11 cellular contexts compared by ENCODE assay signal in genomic region chr22:50733521-50734342, GRCh38. TPM values are rescaled to one million over a fixed set of nuclear protein-coding genes. Genes with fewer than 3 reads are reported as not detected.
DNase-seq lines count a peak whose midpoint lies in the region; ATAC-seq and TF ChIP-seq lines count a peak whose summit lies in the region.
"Had no signal": no experiment of that assay in that cellular context is flagged by ENCODE, and none has a peak within 500 bp of the region (broad histone marks: within the 10 kb centered on the region; RNA-seq: fewer than 3 reads in every experiment).

No MANE protein-coding gene starts in this region.

- H3K36me3 Mint-ChIP-seq in nephron progenitor cell (ENCODE audit: low read depth): peaks cover 4% of the 10 kb centered on the region
- H3K36me3 Mint-ChIP-seq: activated naive CD8-positive, alpha-beta T cell; stimulated activated effector memory CD8-positive, alpha-beta T cell treated with anti-CD3 and anti-CD28 coated beads, Interleukin-12 subunit alpha, Interleukin-12 subunit beta, amount 100 ng/mL, for 72 hours had no signal

- TF ChIP-seq CTCF in Peyer's patch (IDR thresholded peaks at IDR 0.05) (no peak), nephron progenitor cell (IDR thresholded peaks at IDR 0.05) (no peak)

- no peak overlapping the region for H3K4me3 ChIP-seq in Peyer's patch

- H3K9me3 Mint-ChIP-seq in nephron progenitor cell: no peaks in the 10 kb centered on the region
- H3K9me3 Mint-ChIP-seq: stimulated activated effector memory CD8-positive, alpha-beta T cell treated with anti-CD3 and anti-CD28 coated beads, Interleukin-12 subunit alpha, Interleukin-12 subunit beta, amount 100 ng/mL, for 72 hours had no signal

- ATAC-seq in HG02642 (IDR thresholded peaks at IDR 0.05; ENCODE audit: poor library complexity, unreplicated experiment) (no peak), HG02840 (IDR thresholded peaks at IDR 0.05; ENCODE audit: low FRiP score, unreplicated experiment) (no peak)
- ATAC-seq: stimulated activated effector memory CD8-positive, alpha-beta T cell treated with anti-CD3 and anti-CD28 coated beads, Interleukin-12 subunit alpha, Interleukin-12 subunit beta, amount 100 ng/mL, for 72 hours had no signal

- no peak overlapping the region for H3K4me3 Mint-ChIP-seq in nephron progenitor cell
- H3K4me3 Mint-ChIP-seq: activated naive CD8-positive, alpha-beta T cell; stimulated activated effector memory CD8-positive, alpha-beta T cell treated with anti-CD3 and anti-CD28 coated beads, Interleukin-12 subunit alpha, Interleukin-12 subunit beta, amount 100 ng/mL, for 72 hours had no signal

- H3K4me1 Mint-ChIP-seq in nephron progenitor cell: peaks cover 21% of the 10 kb centered on the region

- H3K36me3 ChIP-seq in Peyer's patch: no peaks in the 10 kb centered on the region

- H3K27me3 Mint-ChIP-seq in nephron progenitor cell (ENCODE audit: low read depth, poor library complexity): peaks cover 43% of the 10 kb centered on the region
- H3K27me3 Mint-ChIP-seq: activated naive CD8-positive, alpha-beta T cell had no signal

- H3K9me3 ChIP-seq in Peyer's patch: no peaks in the 10 kb centered on the region

- peak overlapping the region; percentile 93 for H3K27ac Mint-ChIP-seq in nephron progenitor cell
- H3K27ac Mint-ChIP-seq: activated naive CD8-positive, alpha-beta T cell; stimulated activated effector memory CD8-positive, alpha-beta T cell treated with anti-CD3 and anti-CD28 coated beads, Interleukin-12 subunit alpha, Interleukin-12 subunit beta, amount 100 ng/mL, for 72 hours had no signal

- H3K4me1 ChIP-seq in Peyer's patch: peaks cover 0 to 8% (median 2%) of the 10 kb centered on the region in 4 donors

- H3K27ac ChIP-seq in Peyer's patch: no peak overlapping the region

- peak; percentile 87 for DNase-seq in Ammon's horn (ENCODE audit: low spot score)
- peak in 2 of 3 donors; percentile 11 to 35 for DNase-seq in Peyer's patch
- DNase-seq in fibroblast of the conjunctiva (ENCODE audit: low read depth): peak; percentile 8
- no peak for DNase-seq in nephron progenitor cell
- DNase-seq in NCI-H446 (lab: John Stamatoyannopoulos, UW): no peak
- DNase-seq in mucosa of gallbladder (ENCODE audit: low spot score): no peak
- DNase-seq: NCI-H1694 had no signal

- no peaks in the 10 kb centered on the region for H3K27me3 ChIP-seq in Peyer's patch

- TF ChIP-seq POLR2A in Peyer's patch (IDR thresholded peaks at IDR 0.05): no peak

RNA-seq across cellular contexts. Expression of gene ACR, which starts 4.3 kb away (rescaled TPM):
- not detected for total RNA-seq in Peyer's patch
- 0.92 TPM for total RNA-seq in mucosa of gallbladder

RNA-seq across cellular contexts. Expression of gene RABL2B, which starts 49.7 kb away (rescaled TPM):
- total RNA-seq in Peyer's patch (10 to 100 TPM; 10.2 to 41.3 (median 27.7) TPM), mucosa of gallbladder (38.3 TPM)

Comparison
In these comparisons a context has a peak if more than half of its experiments do, and no peak if none do; other contexts are left out.
1. DNase-seq: peak in Ammon's horn (single experiment), Peyer's patch (2 of 3) and fibroblast of the conjunctiva (single experiment); none in nephron progenitor cell (single experiment), NCI-H446 (0 of 2) and mucosa of gallbladder (single experiment).